ENCODE assay signal across 11 cellular contexts in the genomic region with DNA sequence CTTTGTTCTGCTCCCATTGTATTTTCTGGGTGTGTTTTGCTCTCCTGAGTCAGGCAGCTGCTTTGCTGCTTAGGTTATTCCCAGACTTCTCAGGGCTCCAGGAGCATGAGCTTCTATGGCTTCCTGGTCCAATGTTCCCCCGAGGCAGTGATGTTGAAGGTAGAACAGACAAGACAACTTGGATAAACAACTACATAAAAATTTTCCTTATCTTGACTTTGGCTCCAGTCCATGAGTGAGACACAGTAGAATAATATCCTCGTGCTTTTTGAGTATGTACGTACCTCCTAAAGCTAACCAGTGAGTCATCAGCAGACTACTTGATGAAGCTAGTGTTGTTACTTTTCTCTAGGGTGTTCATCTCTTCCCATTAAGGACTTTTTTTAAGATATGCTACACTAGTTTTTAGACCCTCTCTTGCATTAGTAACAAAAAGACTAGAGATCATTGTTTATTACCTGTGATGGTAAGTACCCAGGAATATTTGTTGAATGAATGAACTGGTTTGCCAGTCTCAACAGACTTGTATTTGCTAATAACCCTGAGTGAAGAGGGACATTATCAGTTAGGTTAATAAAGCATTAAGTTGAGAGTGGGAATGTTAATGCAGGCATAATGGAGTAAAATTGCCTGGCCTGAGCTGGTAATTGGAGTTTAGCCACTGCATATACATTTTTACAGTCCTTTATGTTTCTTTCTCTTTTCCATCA.
DNase-seq lines count a peak whose midpoint lies in the region; ATAC-seq and TF ChIP-seq lines count a peak whose summit lies in the region.
"Had no signal": no experiment of that assay in that cellular context is flagged by ENCODE, and none has a peak within 500 bp of the region (broad histone marks: within the 10 kb centered on the region; RNA-seq: fewer than 3 reads in every experiment).

No MANE protein-coding gene starts in this region.

- H3K4me3 ChIP-seq in LNCaP clone FGC (ENCODE audit: low read depth, low read length) (0 out of 2 replicates have a peak overlapping the region, but pooled peaks have one; percentile 2), astrocyte of the spinal cord (ENCODE audit: low read depth, low read length) (no peak overlapping the region), lower lobe of right lung (no peak overlapping the region)

- TF ChIP-seq CTCF in LNCaP clone FGC (IDR thresholded peaks at IDR 0.05; ENCODE audit: control insufficient read depth, extremely low read depth, insufficient read depth): no peak
- no peak for TF ChIP-seq CTCF in astrocyte of the spinal cord (IDR thresholded peaks at IDR 0.05; ENCODE audit: low read depth, low read length)
- no peak for TF ChIP-seq CTCF in lower lobe of right lung (IDR thresholded peaks at IDR 0.05)

- H3K27ac ChIP-seq in lower lobe of right lung: no peak overlapping the region

- in situ Hi-C loops in astrocyte of the spinal cord (cut with HindIII; ENCODE audit: low sequenced_read_pairs): no loop called here

- DNase-seq in AG08396 (ENCODE audit: low spot score): peak; percentile 48
- peak; percentile 97 for DNase-seq in LNCaP clone FGC (ENCODE audit: low read depth)
- DNase-seq in astrocyte of the spinal cord (ENCODE audit: low read depth, low spot score): peak; percentile 95
- DNase-seq in lower lobe of right lung: no peak
- DNase-seq in SHP77 treated with DMSO at 0.1 percent for 48 hours (lab: John Stamatoyannopoulos, UW): no peak
- no peak for DNase-seq in activated CD8-positive, alpha-beta memory T cell treated with anti-CD3 and anti-CD28 coated beads for 24 hours
- DNase-seq: DND-41, foreskin melanocyte, NCI-H1048 had no signal

- H3K4me1 ChIP-seq in lower lobe of right lung: no peaks in the 10 kb centered on the region

- no peaks in the 10 kb centered on the region for H3K27me3 ChIP-seq in lower lobe of right lung (ENCODE audit: low read depth)

- ATAC-seq in lower lobe of right lung: peak; percentile 61 to 87
- no peak for ATAC-seq in GM21390 (IDR thresholded peaks at IDR 0.05; ENCODE audit: unreplicated experiment)
- no peak for ATAC-seq in GM21619 (IDR thresholded peaks at IDR 0.05; ENCODE audit: unreplicated experiment)

- H3K36me3 ChIP-seq in lower lobe of right lung: no peaks in the 10 kb centered on the region

- H3K9me3 ChIP-seq in lower lobe of right lung: no peaks in the 10 kb centered on the region

- intact Hi-C loops in lower lobe of right lung (cut with DNase I): no loop called here

Comparison
In these comparisons a context has a peak if more than half of its experiments do, and no peak if none do; other contexts are left out.
1. DNase-seq: peak in AG08396 (single experiment), LNCaP clone FGC (single experiment) and astrocyte of the spinal cord (single experiment); none in lower lobe of right lung (single experiment), SHP77 treated with DMSO at 0.1 percent for 48 hours (single experiment) and activated CD8-positive, alpha-beta memory T cell treated with anti-CD3 and anti-CD28 coated beads for 24 hours (single experiment).
2. ATAC-seq: peak in lower lobe of right lung (2 of 2); none in GM21390 (single experiment) and GM21619 (single experiment).